ENCODE assay signal across 17 cellular contexts in genomic region chr11:125335101-125335500, GRCh38.
A peak's percentile ranks its signal among the peaks of the same experiment; 100 is the strongest.
DNase-seq lines count a peak whose midpoint lies in the region; ATAC-seq and TF ChIP-seq lines count a peak whose summit lies in the region.
"Had no signal": no experiment of that assay in that cellular context is flagged by ENCODE, and none has a peak within 500 bp of the region (broad histone marks: within the 10 kb centered on the region; RNA-seq: fewer than 3 reads in every experiment).

No MANE protein-coding gene starts in this region.

- intact Hi-C loops in sciatic nerve (cut with DNase I) = no loop called here

- TF ChIP-seq CTCF in coronary artery (IDR thresholded peaks at IDR 0.05) = no peak

- H3K27ac ChIP-seq in coronary artery = no peak overlapping the region
- H3K27ac ChIP-seq: PC-9 had no signal

- no peak overlapping the region for H3K4me3 ChIP-seq in coronary artery
- H3K4me3 ChIP-seq: MG63, PC-9 had no signal

- peak; percentile 88 for DNase-seq in SK-MEL-5 (ENCODE audit: low read depth, low spot score)
- peak; percentile 33 for DNase-seq in coronary artery (ENCODE audit: low spot score)
- DNase-seq in mesenteric fat pad (ENCODE audit: low spot score) = peak; percentile 72
- peak; percentile 51 for DNase-seq in sciatic nerve (ENCODE audit: low spot score)
- no peak for DNase-seq in KG1 (lab: John Stamatoyannopoulos, UW)
- DNase-seq in MV-4-11 (lab: John Stamatoyannopoulos, UW) = no peak
- DNase-seq: BE2C, H7, MG63, NCI-H1048, NCI-H1436, NCI-H1930, PC-9, RPMI8226, SHP77 had no signal

- peak; percentile 40 for ATAC-seq in sciatic nerve
- no peak for ATAC-seq in GM21390 (IDR thresholded peaks at IDR 0.05; ENCODE audit: unreplicated experiment)
- no peak for ATAC-seq in HG02610 (IDR thresholded peaks at IDR 0.05; ENCODE audit: unreplicated experiment)

- in situ Hi-C loops in SK-MEL-5 (cut with HindIII; ENCODE audit: low pct_unique_long_range_greater_than_20kb, low sequenced_read_pairs) = no loop called here

Comparison
In these comparisons a context has a peak if more than half of its experiments do, and no peak if none do; other contexts are left out.
1. DNase-seq: peak in SK-MEL-5 (single experiment), coronary artery (single experiment), mesenteric fat pad (single experiment) and sciatic nerve (single experiment); none in KG1 (single experiment) and MV-4-11 (single experiment).